ENCODE assay signal across 22 cellular contexts in genomic region chr20:44930517-44931168, GRCh38. TPM values are rescaled to one million over a fixed set of nuclear protein-coding genes. Genes with fewer than 3 reads are reported as not detected.
DNase-seq lines count a peak whose midpoint lies in the region; ATAC-seq, FAIRE-seq and TF ChIP-seq lines count a peak whose summit lies in the region.
"Had no signal": no experiment of that assay in that cellular context is flagged by ENCODE, and none has a peak within 500 bp of the region (broad histone marks: within the 10 kb centered on the region; RNA-seq: fewer than 3 reads in every experiment).

No MANE protein-coding gene starts in this region.

- DNase-seq in HepG2 (ENCODE audit: low spot score) (no peak), right lobe of liver (no peak), WTC11 (ENCODE audit: low spot score) (no peak), immature natural killer cell (no peak), CD1c-positive myeloid dendritic cell (ENCODE audit: extremely low spot score) (no peak), Caco-2 (no peak)
- DNase-seq in stimulated activated effector memory CD8-positive, alpha-beta T cell treated with anti-CD3 and anti-CD28 coated beads, Interleukin-12 subunit alpha, Interleukin-12 subunit beta, amount 100 ng/mL, for 72 hours (ENCODE audit: low spot score in 2 of 2), result no peak
- DNase-seq: Calu3; CD4-positive, alpha-beta T cell; CD8-positive, alpha-beta memory T cell; DMS53; DMS79 treated with DMSO at 0.1 percent for 48 hours; GF-D8; GOT3 had no signal

- TF ChIP-seq CTCF in HepG2 (CRISPR knock-in tag; IDR thresholded peaks at IDR 0.05) (no peak), right lobe of liver (IDR thresholded peaks at IDR 0.05) (no peak), WTC11 (IDR thresholded peaks at IDR 0.05) (no peak), Caco-2 (IDR thresholded peaks at IDR 0.05; ENCODE audit: insufficient read depth in 1 of 2, low read depth in 1 of 2, low read length in 1 of 2, severe bottlenecking in 1 of 2, unreplicated experiment in 1 of 2) (no peak)

- no peak for FAIRE-seq in HepG2 (lab: Jason Lieb, UNC)
- FAIRE-seq: A204.1, GM12891, GM18507 had no signal

- H3K4me3 ChIP-seq in HepG2 (replicated peaks in 1 of 3; ENCODE audit: insufficient read depth in 1 of 3, low read depth in 2 of 3, low read length in 3 of 3) (no peak overlapping the region), right lobe of liver (no peak overlapping the region), Caco-2 (ENCODE audit: low read depth, low read length) (no peak overlapping the region)
- H3K4me3 ChIP-seq: BLaER1, HAP-1 had no signal

- TF ChIP-seq POLR2A in HepG2 (IDR thresholded peaks at IDR 0.05; ENCODE audit: insufficient read depth in 1 of 2, low read depth in 2 of 2, low read length in 2 of 2) (no peak), right lobe of liver (IDR thresholded peaks at IDR 0.05) (no peak)

- H3K4me3 Mint-ChIP-seq in WTC11 (no peak overlapping the region), immature natural killer cell (no peak overlapping the region), Caco-2 (ENCODE audit: unreplicated experiment) (no peak overlapping the region)
- H3K4me3 Mint-ChIP-seq in stimulated activated effector memory CD8-positive, alpha-beta T cell treated with anti-CD3 and anti-CD28 coated beads, Interleukin-12 subunit alpha, Interleukin-12 subunit beta, amount 100 ng/mL, for 72 hours, result no peak overlapping the region
- H3K4me3 Mint-ChIP-seq: B cell; CD4-positive, alpha-beta T cell; CD8-positive, alpha-beta memory T cell had no signal

- H3K27me3 ChIP-seq in HepG2 (ENCODE audit: control insufficient read depth in 1 of 2, insufficient read depth in 2 of 2, low read length in 2 of 2) (no peaks in the 10 kb centered on the region), right lobe of liver (no peaks in the 10 kb centered on the region), Caco-2 (replicated peaks; ENCODE audit: control insufficient read depth, insufficient read depth, low read length) (no peaks in the 10 kb centered on the region)
- H3K27me3 ChIP-seq: BLaER1 had no signal

- H3K36me3 ChIP-seq in HepG2 (replicated peaks in 1 of 2; ENCODE audit: control insufficient read depth in 1 of 2, insufficient read depth in 2 of 2, low read length in 2 of 2) (peaks cover 25 to 63% of the 10 kb centered on the region in 2 experiments), right lobe of liver (peaks cover 0 to 3% (median under 1%) of the 10 kb centered on the region in 4 donors), Caco-2 (ENCODE audit: control insufficient read depth, insufficient read depth, low read length) (peaks cover 1% of the 10 kb centered on the region; the same call in 1 of the 2 replicates)

- ATAC-seq in HepG2 (no peak), right lobe of liver (no peak), WTC11 (peak; percentile 24; the same call in 1 of the 2 replicates)
- ATAC-seq in stimulated activated effector memory CD8-positive, alpha-beta T cell treated with anti-CD3 and anti-CD28 coated beads, Interleukin-12 subunit alpha, Interleukin-12 subunit beta, amount 100 ng/mL, for 72 hours, result no peak

- TF ChIP-seq RAD21 in HepG2 (CRISPR knock-in tag; IDR thresholded peaks at IDR 0.05), result no peak

- H3K4me1 ChIP-seq in HepG2 (ENCODE audit: insufficient read depth, low read length) (no peaks in the 10 kb centered on the region), right lobe of liver (no peaks in the 10 kb centered on the region), Caco-2 (no peaks in the 10 kb centered on the region)
- H3K4me1 ChIP-seq: BLaER1, HAP-1 had no signal

- H3K27ac Mint-ChIP-seq in WTC11 (no peak overlapping the region), immature natural killer cell (no peak overlapping the region), Caco-2 (ENCODE audit: unreplicated experiment) (no peak overlapping the region)
- peak overlapping the region; percentile 78 for H3K27ac Mint-ChIP-seq in stimulated activated effector memory CD8-positive, alpha-beta T cell treated with anti-CD3 and anti-CD28 coated beads, Interleukin-12 subunit alpha, Interleukin-12 subunit beta, amount 100 ng/mL, for 72 hours
- H3K27ac Mint-ChIP-seq: B cell; CD4-positive, alpha-beta T cell had no signal

- 96% methylated on average over 18 of the region's 18 CpGs for WGBS in HepG2 (ENCODE audit: low lambda C conversion rate)
- WGBS in right lobe of liver (ENCODE audit: insufficient coverage, low coverage, low lambda C conversion rate, missing lambda C conversion rate), result 86% methylated on average over 5 of the region's 18 CpGs

- BruUV-seq in HepG2 (replicated peaks; lab: Mats Ljungman, UMichigan) (no TSS peak), Caco-2 (replicated peaks; lab: Mats Ljungman, UMichigan) (no TSS peak)

- H4K20me1 ChIP-seq in HepG2 (ENCODE audit: insufficient read depth, low read length), result no peaks in the 10 kb centered on the region
- H4K20me1 ChIP-seq: BLaER1 had no signal

- peaks cover 34% of the 10 kb centered on the region for H3K36me3 Mint-ChIP-seq in WTC11
- H3K36me3 Mint-ChIP-seq in stimulated activated effector memory CD8-positive, alpha-beta T cell treated with anti-CD3 and anti-CD28 coated beads, Interleukin-12 subunit alpha, Interleukin-12 subunit beta, amount 100 ng/mL, for 72 hours, result peaks cover 40% of the 10 kb centered on the region
- peaks cover 0 to 13% (median 6%) of the 10 kb centered on the region in 3 donors for H3K36me3 Mint-ChIP-seq in immature natural killer cell
- peaks cover 54% of the 10 kb centered on the region for H3K36me3 Mint-ChIP-seq in Caco-2 (ENCODE audit: insufficient read depth, unreplicated experiment)

- no peak for TF ChIP-seq EP300 in HepG2 (IDR thresholded peaks at IDR 0.05; ENCODE audit: low read depth in 2 of 2, low read length in 2 of 2)
- no peak for TF ChIP-seq EP300 in HepG2 (CRISPR knock-in tag; IDR thresholded peaks at IDR 0.05; ENCODE audit: borderline replicate concordance)

- in situ Hi-C loops in HepG2 (cut with HindIII; ENCODE audit: extremely low pct_ligation_motif_present, low pct_unique_long_range_greater_than_20kb), result no loop called here

- H3K79me2 ChIP-seq in HepG2 (ENCODE audit: insufficient read depth, low read length), result no peaks in the 10 kb centered on the region

- POLR2A ChIA-PET in HepG2 (lab: Yijun Ruan, JAX) (no interaction called here), WTC11 (lab: Charles Lee) (no interaction called here), Caco-2 (lab: Charles Lee) (no interaction called here)

- intact Hi-C loops in HepG2 (cut with micrococcal nuclease; ENCODE audit: unreplicated experiment), result no loop called here
- intact Hi-C loops in right lobe of liver (cut with DNase I), result no loop called here
- intact Hi-C loops in Caco-2 (cut with micrococcal nuclease; ENCODE audit: unreplicated experiment), result no loop called here

- no peak overlapping the region for H3K9ac ChIP-seq in HepG2 (ENCODE audit: insufficient read depth, low read depth, low read length)
- H3K9ac ChIP-seq: BLaER1 had no signal

- H3K27ac ChIP-seq in HepG2 (ENCODE audit: extremely low read length, insufficient read depth, low read length) (no peak overlapping the region), right lobe of liver (no peak overlapping the region)
- H3K27ac ChIP-seq: 22Rv1, BLaER1, C4-2B had no signal

- CTCF ChIA-PET in HepG2 (lab: Yijun Ruan, JAX; ENCODE audit: low intra/inter-chr PET ratio, low total read pairs) (no interaction called here), WTC11 (lab: Charles Lee) (no interaction called here), Caco-2 (lab: Charles Lee) (no interaction called here)

- no peak overlapping the region for H2AFZ ChIP-seq in HepG2 (ENCODE audit: low read length)

- no peaks in the 10 kb centered on the region for H3K9me3 ChIP-seq in HepG2 (ENCODE audit: low read length)
- no peaks in the 10 kb centered on the region for H3K9me3 ChIP-seq in right lobe of liver
- H3K9me3 ChIP-seq in Caco-2, result no peaks in the 10 kb centered on the region
- H3K9me3 ChIP-seq: BLaER1, HAP-1 had no signal

- no peaks in the 10 kb centered on the region for H3K9me3 Mint-ChIP-seq in WTC11
- H3K9me3 Mint-ChIP-seq in stimulated activated effector memory CD8-positive, alpha-beta T cell treated with anti-CD3 and anti-CD28 coated beads, Interleukin-12 subunit alpha, Interleukin-12 subunit beta, amount 100 ng/mL, for 72 hours, result no peaks in the 10 kb centered on the region
- no peaks in the 10 kb centered on the region for H3K9me3 Mint-ChIP-seq in immature natural killer cell
- H3K9me3 Mint-ChIP-seq in Caco-2 (ENCODE audit: unreplicated experiment), result no peaks in the 10 kb centered on the region
- H3K9me3 Mint-ChIP-seq: CD4-positive, alpha-beta T cell; CD8-positive, alpha-beta memory T cell had no signal

- H3K4me1 Mint-ChIP-seq in WTC11 (no peaks in the 10 kb centered on the region), immature natural killer cell (no peaks in the 10 kb centered on the region), Caco-2 (ENCODE audit: low read depth, unreplicated experiment) (no peaks in the 10 kb centered on the region)
- no peaks in the 10 kb centered on the region for H3K4me1 Mint-ChIP-seq in stimulated activated effector memory CD8-positive, alpha-beta T cell treated with anti-CD3 and anti-CD28 coated beads, Interleukin-12 subunit alpha, Interleukin-12 subunit beta, amount 100 ng/mL, for 72 hours
- H3K4me1 Mint-ChIP-seq: B cell; CD8-positive, alpha-beta memory T cell had no signal

- H3K27me3 Mint-ChIP-seq in WTC11 (ENCODE audit: low read depth), result no peaks in the 10 kb centered on the region
- no peaks in the 10 kb centered on the region for H3K27me3 Mint-ChIP-seq in immature natural killer cell (ENCODE audit: low read depth in 3 of 3)
- no peaks in the 10 kb centered on the region for H3K27me3 Mint-ChIP-seq in Caco-2 (ENCODE audit: insufficient read depth, unreplicated experiment)
- H3K27me3 Mint-ChIP-seq: B cell; CD4-positive, alpha-beta T cell; CD8-positive, alpha-beta memory T cell had no signal

- no peak overlapping the region for H3K4me2 ChIP-seq in HepG2 (ENCODE audit: low read depth, low read length)
- H3K4me2 ChIP-seq: BLaER1 had no signal

RNA-seq across cellular contexts. Expression of gene PABPC1L, which starts 20.8 kb away (rescaled TPM):
- total RNA-seq in HepG2 (2016; rRNA removed; fragmentation: Illumina TruSeq; extraction: Trizol) (6.4 and 30.8 TPM in 2 replicates), right lobe of liver (10 to 100 TPM in 5 of 6 experiments, 1 to 10 TPM in 1; 8.7 to 40.2 (median 27.7) TPM), WTC11 (2021) (88.3 to 98.2 TPM (median 90.7 TPM) in 3 replicates), Caco-2 (2022) (242 and 255 TPM in 2 replicates)
- total RNA-seq in HepG2 (2016; cell fraction: cytosol; rRNA removed; fragmentation: Illumina TruSeq; extraction: Trizol; ENCODE audit: low read depth), result 8.8 and 10.6 TPM in 2 replicates
- total RNA-seq in HepG2 (2016; cell fraction: insoluble cytoplasmic fraction; rRNA removed; fragmentation: Illumina TruSeq; extraction: Trizol), result 7.2 and 30.6 TPM in 2 replicates
- 7.7 TPM in 2 replicates for total RNA-seq in HepG2 (2016; cell fraction: membrane; rRNA removed; fragmentation: Illumina TruSeq; extraction: Trizol)
- total RNA-seq in HepG2 (2016; cell fraction: nucleus; rRNA removed; fragmentation: Illumina TruSeq; extraction: Trizol), result 68.7 and 74.6 TPM in 2 replicates
- polyA plus RNA-seq in HepG2 (2011; rRNA removed) (252 and 283 TPM in 2 replicates), immature natural killer cell (under 1 TPM in 1 of 3 donors, not detected in 2; 0.99 TPM)
- polyA plus RNA-seq in HepG2 (2011; cell fraction: cytosol; rRNA removed), result 48.8 and 52.2 TPM in 2 replicates
- polyA plus RNA-seq in HepG2 (2011; cell fraction: nucleus; rRNA removed), result 1,815 and 1,864 TPM in 2 replicates
- polyA plus RNA-seq in HepG2 (2012), result 109 and 110 TPM in 2 replicates
- polyA plus RNA-seq in HepG2 (2016; cell fraction: cytosol; fragmentation: Illumina TruSeq; extraction: Trizol; ENCODE audit: low read depth), result 3.4 TPM in 2 replicates
- 8.9 and 10.9 TPM in 2 replicates for polyA plus RNA-seq in HepG2 (2016; cell fraction: insoluble cytoplasmic fraction; fragmentation: Illumina TruSeq; extraction: Trizol; ENCODE audit: low read depth)
- polyA plus RNA-seq in HepG2 (2016; cell fraction: membrane; fragmentation: Illumina TruSeq; extraction: Trizol; ENCODE audit: low read depth), result 4.4 and 4.6 TPM in 2 replicates
- polyA plus RNA-seq in HepG2 (2016; cell fraction: nucleus; fragmentation: Illumina TruSeq; extraction: Trizol; ENCODE audit: insufficient read depth, low read depth), result 374 and 409 TPM in 2 replicates
- polyA minus RNA-seq in HepG2 (2011; rRNA and poly(A)+ RNA removed; ENCODE audit: low replicate concordance), result 12.6 and 64.0 TPM in 2 replicates
- 10.6 and 12.0 TPM in 2 replicates for polyA minus RNA-seq in HepG2 (2011; cell fraction: cytosol; rRNA and poly(A)+ RNA removed)
- polyA minus RNA-seq in HepG2 (2011; cell fraction: nucleus; rRNA and poly(A)+ RNA removed), result 250 and 264 TPM in 2 replicates

RNA-seq across cellular contexts. Expression of gene TOMM34, which starts 29.6 kb away (rescaled TPM):
- total RNA-seq in HepG2 (2016; rRNA removed; fragmentation: Illumina TruSeq; extraction: Trizol) (52.0 and 73.0 TPM in 2 replicates), right lobe of liver (10 to 100 TPM in 3 of 6 experiments, 1 to 10 TPM in 3; 6.7 to 17.7 (median 10.0) TPM), WTC11 (2021) (35.9 to 37.7 TPM (median 36.7 TPM) in 3 replicates), Caco-2 (2022) (131 and 139 TPM in 2 replicates)
- 6.2 and 6.4 TPM in 2 replicates for total RNA-seq in HepG2 (2016; cell fraction: cytosol; rRNA removed; fragmentation: Illumina TruSeq; extraction: Trizol; ENCODE audit: low read depth)
- total RNA-seq in HepG2 (2016; cell fraction: insoluble cytoplasmic fraction; rRNA removed; fragmentation: Illumina TruSeq; extraction: Trizol), result 52.3 and 72.3 TPM in 2 replicates
- 18.0 and 21.0 TPM in 2 replicates for total RNA-seq in HepG2 (2016; cell fraction: membrane; rRNA removed; fragmentation: Illumina TruSeq; extraction: Trizol)
- 24.9 and 25.7 TPM in 2 replicates for total RNA-seq in HepG2 (2016; cell fraction: nucleus; rRNA removed; fragmentation: Illumina TruSeq; extraction: Trizol)
- polyA plus RNA-seq in HepG2 (2011; rRNA removed) (36.2 and 38.3 TPM in 2 replicates), immature natural killer cell (10 to 100 TPM; 13.4 to 30.0 (median 24.8) TPM)
- polyA plus RNA-seq in HepG2 (2011; cell fraction: cytosol; rRNA removed), result 38.3 and 39.9 TPM in 2 replicates
- polyA plus RNA-seq in HepG2 (2011; cell fraction: nucleus; rRNA removed), result 20.9 and 23.3 TPM in 2 replicates
- polyA plus RNA-seq in HepG2 (2012), result 41.6 and 42.7 TPM in 2 replicates
- polyA plus RNA-seq in HepG2 (2016; cell fraction: cytosol; fragmentation: Illumina TruSeq; extraction: Trizol; ENCODE audit: low read depth), result 7.7 and 7.8 TPM in 2 replicates
- 102 TPM in 2 replicates for polyA plus RNA-seq in HepG2 (2016; cell fraction: insoluble cytoplasmic fraction; fragmentation: Illumina TruSeq; extraction: Trizol; ENCODE audit: low read depth)
- 17.3 and 19.1 TPM in 2 replicates for polyA plus RNA-seq in HepG2 (2016; cell fraction: membrane; fragmentation: Illumina TruSeq; extraction: Trizol; ENCODE audit: low read depth)
- polyA plus RNA-seq in HepG2 (2016; cell fraction: nucleus; fragmentation: Illumina TruSeq; extraction: Trizol; ENCODE audit: insufficient read depth, low read depth), result 45.6 and 46.6 TPM in 2 replicates
- 23.9 and 48.7 TPM in 2 replicates for polyA minus RNA-seq in HepG2 (2011; rRNA and poly(A)+ RNA removed; ENCODE audit: low replicate concordance)
- 11.6 and 12.1 TPM in 2 replicates for polyA minus RNA-seq in HepG2 (2011; cell fraction: cytosol; rRNA and poly(A)+ RNA removed)
- polyA minus RNA-seq in HepG2 (2011; cell fraction: nucleus; rRNA and poly(A)+ RNA removed), result 6.8 and 9.1 TPM in 2 replicates

RNA-seq across cellular contexts. Expression of gene STK4, which starts 35.7 kb away (rescaled TPM):
- total RNA-seq in HepG2 (2016; rRNA removed; fragmentation: Illumina TruSeq; extraction: Trizol), result 38.3 and 61.4 TPM in 2 replicates
- 7.6 and 8.4 TPM in 2 replicates for total RNA-seq in HepG2 (2016; cell fraction: cytosol; rRNA removed; fragmentation: Illumina TruSeq; extraction: Trizol; ENCODE audit: low read depth)
- 38.6 and 51.4 TPM in 2 replicates for total RNA-seq in HepG2 (2016; cell fraction: insoluble cytoplasmic fraction; rRNA removed; fragmentation: Illumina TruSeq; extraction: Trizol)
- 17.0 and 19.2 TPM in 2 replicates for total RNA-seq in HepG2 (2016; cell fraction: membrane; rRNA removed; fragmentation: Illumina TruSeq; extraction: Trizol)
- total RNA-seq in HepG2 (2016; cell fraction: nucleus; rRNA removed; fragmentation: Illumina TruSeq; extraction: Trizol), result 46.5 and 48.3 TPM in 2 replicates
- polyA plus RNA-seq in HepG2 (2011; rRNA removed), result 21.2 and 25.6 TPM in 2 replicates
- 11.6 and 16.8 TPM in 2 replicates for polyA plus RNA-seq in HepG2 (2011; cell fraction: cytosol; rRNA removed)
- polyA plus RNA-seq in HepG2 (2011; cell fraction: nucleus; rRNA removed), result 14.7 and 18.6 TPM in 2 replicates
- 16.8 and 20.4 TPM in 2 replicates for polyA plus RNA-seq in HepG2 (2012)
- polyA plus RNA-seq in HepG2 (2016; cell fraction: cytosol; fragmentation: Illumina TruSeq; extraction: Trizol; ENCODE audit: low read depth), result 1.2 TPM in 2 replicates
- polyA plus RNA-seq in HepG2 (2016; cell fraction: insoluble cytoplasmic fraction; fragmentation: Illumina TruSeq; extraction: Trizol; ENCODE audit: low read depth), result 34.7 and 38.5 TPM in 2 replicates
- 4.8 and 5.6 TPM in 2 replicates for polyA plus RNA-seq in HepG2 (2016; cell fraction: membrane; fragmentation: Illumina TruSeq; extraction: Trizol; ENCODE audit: low read depth)
- 40.8 and 44.8 TPM in 2 replicates for polyA plus RNA-seq in HepG2 (2016; cell fraction: nucleus; fragmentation: Illumina TruSeq; extraction: Trizol; ENCODE audit: insufficient read depth, low read depth)
- polyA minus RNA-seq in HepG2 (2011; rRNA and poly(A)+ RNA removed; ENCODE audit: low replicate concordance), result 23.3 and 33.6 TPM in 2 replicates
- 18.8 and 20.9 TPM in 2 replicates for polyA minus RNA-seq in HepG2 (2011; cell fraction: cytosol; rRNA and poly(A)+ RNA removed)
- 67.3 and 85.4 TPM in 2 replicates for polyA minus RNA-seq in HepG2 (2011; cell fraction: nucleus; rRNA and poly(A)+ RNA removed)
- total RNA-seq in right lobe of liver, result 10 to 100 TPM in 5 of 6 experiments, 1 to 10 TPM in 1; 9.7 to 17.5 (median 13.4) TPM
- 36.0 to 41.2 TPM (median 37.9 TPM) in 3 replicates for total RNA-seq in WTC11 (2021)
- 100 to 1,000 TPM; 122 to 256 (median 133) TPM for polyA plus RNA-seq in immature natural killer cell
- 68.3 and 74.7 TPM in 2 replicates for total RNA-seq in Caco-2 (2022)

RNA-seq across cellular contexts. Expression of gene YWHAB, which starts 45.1 kb away (rescaled TPM):
- total RNA-seq in HepG2 (2016; rRNA removed; fragmentation: Illumina TruSeq; extraction: Trizol) (121 and 184 TPM in 2 replicates), right lobe of liver (10 to 100 TPM; 48.7 to 71.1 (median 54.5) TPM), WTC11 (2021) (177 to 216 TPM (median 183 TPM) in 3 replicates), Caco-2 (2022) (522 and 539 TPM in 2 replicates)
- total RNA-seq in HepG2 (2016; cell fraction: cytosol; rRNA removed; fragmentation: Illumina TruSeq; extraction: Trizol; ENCODE audit: low read depth), result 13.1 and 14.3 TPM in 2 replicates
- total RNA-seq in HepG2 (2016; cell fraction: insoluble cytoplasmic fraction; rRNA removed; fragmentation: Illumina TruSeq; extraction: Trizol), result 123 and 180 TPM in 2 replicates
- 60.9 and 62.9 TPM in 2 replicates for total RNA-seq in HepG2 (2016; cell fraction: membrane; rRNA removed; fragmentation: Illumina TruSeq; extraction: Trizol)
- total RNA-seq in HepG2 (2016; cell fraction: nucleus; rRNA removed; fragmentation: Illumina TruSeq; extraction: Trizol), result 79.4 and 83.5 TPM in 2 replicates
- polyA plus RNA-seq in HepG2 (2011; rRNA removed) (64.0 and 77.2 TPM in 2 replicates), immature natural killer cell (100 to 1,000 TPM; 541 to 648 (median 556) TPM)
- 41.7 and 66.1 TPM in 2 replicates for polyA plus RNA-seq in HepG2 (2011; cell fraction: cytosol; rRNA removed)
- polyA plus RNA-seq in HepG2 (2011; cell fraction: nucleus; rRNA removed), result 28.9 and 37.6 TPM in 2 replicates
- polyA plus RNA-seq in HepG2 (2012), result 122 and 130 TPM in 2 replicates
- polyA plus RNA-seq in HepG2 (2016; cell fraction: cytosol; fragmentation: Illumina TruSeq; extraction: Trizol; ENCODE audit: low read depth), result 22.2 and 23.8 TPM in 2 replicates
- polyA plus RNA-seq in HepG2 (2016; cell fraction: insoluble cytoplasmic fraction; fragmentation: Illumina TruSeq; extraction: Trizol; ENCODE audit: low read depth), result 254 and 256 TPM in 2 replicates
- polyA plus RNA-seq in HepG2 (2016; cell fraction: membrane; fragmentation: Illumina TruSeq; extraction: Trizol; ENCODE audit: low read depth), result 47.1 and 50.3 TPM in 2 replicates
- 121 and 126 TPM in 2 replicates for polyA plus RNA-seq in HepG2 (2016; cell fraction: nucleus; fragmentation: Illumina TruSeq; extraction: Trizol; ENCODE audit: insufficient read depth, low read depth)
- polyA minus RNA-seq in HepG2 (2011; rRNA and poly(A)+ RNA removed; ENCODE audit: low replicate concordance), result 22.5 and 46.6 TPM in 2 replicates
- polyA minus RNA-seq in HepG2 (2011; cell fraction: cytosol; rRNA and poly(A)+ RNA removed), result 38.2 and 43.5 TPM in 2 replicates
- 64.2 and 67.4 TPM in 2 replicates for polyA minus RNA-seq in HepG2 (2011; cell fraction: nucleus; rRNA and poly(A)+ RNA removed)
